In the genomic region with DNA sequence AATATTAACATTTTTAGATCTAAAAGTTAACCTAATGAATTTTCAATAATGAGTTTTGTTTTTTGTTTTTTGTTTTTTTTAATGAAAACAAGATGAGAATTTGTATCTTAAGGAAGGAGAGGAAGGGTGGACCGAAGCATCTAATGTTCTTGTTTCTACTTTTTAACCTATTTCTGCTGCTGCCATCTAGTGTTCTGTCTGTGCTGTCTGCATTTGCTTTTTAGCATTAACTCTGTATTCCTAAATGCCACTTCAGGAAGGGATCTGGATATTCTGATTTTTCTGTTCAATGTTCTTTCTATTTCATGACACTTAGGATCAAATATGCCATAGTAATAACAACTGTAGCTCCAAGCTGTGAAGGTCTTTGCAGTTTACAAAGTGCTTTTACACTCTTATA, we compare ENCODE assay signal across 11 cellular contexts.
DNase-seq lines count a peak whose midpoint lies in the region; ATAC-seq and TF ChIP-seq lines count a peak whose summit lies in the region.
"Had no signal": no experiment of that assay in that cellular context is flagged by ENCODE, and none has a peak within 500 bp of the region (broad histone marks: within the 10 kb centered on the region; RNA-seq: fewer than 3 reads in every experiment).

No MANE protein-coding gene starts in this region.

- H3K27me3 ChIP-seq in HAP-1 (ENCODE audit: low read depth): no peaks in the 10 kb centered on the region

- H3K4me3 ChIP-seq in AG10803 (ENCODE audit: low read length): no peak overlapping the region
- H3K4me3 ChIP-seq in HAP-1: no peak overlapping the region
- H3K4me3 ChIP-seq: heart right ventricle, skin epidermis had no signal

- H3K4me1 ChIP-seq in HAP-1: no peaks in the 10 kb centered on the region
- H3K4me1 ChIP-seq: heart right ventricle had no signal

- POLR2A ChIA-PET in HEK293T (lab: Yijun Ruan, JAX): no interaction called here

- DNase-seq in AG10803 (ENCODE audit: low read depth): peak; percentile 3
- peak; percentile 21 for DNase-seq in HEK293T (ENCODE audit: extremely low spot score)
- peak; percentile 9 for DNase-seq in iris pigment epithelial cell (ENCODE audit: low read depth)
- no peak for DNase-seq in NOMO-1 treated with DMSO at 0.1 percent for 48 hours (lab: John Stamatoyannopoulos, UW; ENCODE audit: unreplicated experiment)
- DNase-seq in activated naive CD4-positive, alpha-beta T cell treated with anti-CD3 and anti-CD28 coated beads, Interleukin-2, amount 50 U/mL, for 16 hours: no peak
- DNase-seq in HAP-1 (ENCODE audit: low spot score in 2 of 2): no peak
- DNase-seq: activated T-cell treated with anti-CD3 and anti-CD28 coated beads, Interleukin-2, amount 50 U/mL, for 4 hours; heart right ventricle had no signal

- no peaks in the 10 kb centered on the region for H3K9me3 ChIP-seq in HAP-1

- H3K27ac ChIP-seq in VCaP: no peak overlapping the region
- H3K27ac ChIP-seq: heart right ventricle, skin epidermis had no signal

- TF ChIP-seq CTCF in AG10803 (conservative IDR thresholded peaks at IDR 0.05; ENCODE audit: low read length): peak; percentile 47
- TF ChIP-seq CTCF in VCaP (conservative IDR thresholded peaks at IDR 0.05): peak; percentile 79

- in situ Hi-C loops in HAP-1 (cut with MboI; ENCODE audit: low sequenced_read_pairs): no loop called here

- CTCF ChIA-PET in HEK293T (lab: Yijun Ruan, JAX): no interaction called here

- no peaks in the 10 kb centered on the region for H3K36me3 ChIP-seq in HAP-1 (replicated peaks)
- H3K36me3 ChIP-seq: heart right ventricle had no signal

- ATAC-seq in HG03442 (IDR thresholded peaks at IDR 0.05; ENCODE audit: unreplicated experiment): no peak
- ATAC-seq: activated T-cell treated with anti-CD3 and anti-CD28 coated beads, Interleukin-2, amount 50 U/mL, for 4 hours; heart right ventricle had no signal

TF ChIP-seq in HEK293T, 16 proteins besides CTCF, POLR2A, EP300 and RAD21:
- TF ChIP-seq SP1 (IDR thresholded peaks at IDR 0.05): no peak
- no peak for TF ChIP-seq NFRKB (IDR thresholded peaks at IDR 0.05)
- no peak for TF ChIP-seq LEF1 (IDR thresholded peaks at IDR 0.05; ENCODE audit: borderline replicate concordance)
- TF ChIP-seq L3MBTL2 (conservative IDR thresholded peaks at IDR 0.05): no peak
- no peak for TF ChIP-seq TARDBP (IDR thresholded peaks at IDR 0.05)
- TF ChIP-seq FOXA1 (IDR thresholded peaks at IDR 0.05): no peak
- no peak for TF ChIP-seq CTBP1 (IDR thresholded peaks at IDR 0.05; ENCODE audit: borderline replicate concordance)

Comparison
In these comparisons a context has a peak if more than half of its experiments do, and no peak if none do; other contexts are left out.
1. DNase-seq: peak in AG10803 (single experiment), HEK293T (single experiment) and iris pigment epithelial cell (single experiment); none in NOMO-1 treated with DMSO at 0.1 percent for 48 hours (single experiment), activated naive CD4-positive, alpha-beta T cell treated with anti-CD3 and anti-CD28 coated beads, Interleukin-2, amount 50 U/mL, for 16 hours (single experiment) and HAP-1 (0 of 2).